In the genomic region with DNA sequence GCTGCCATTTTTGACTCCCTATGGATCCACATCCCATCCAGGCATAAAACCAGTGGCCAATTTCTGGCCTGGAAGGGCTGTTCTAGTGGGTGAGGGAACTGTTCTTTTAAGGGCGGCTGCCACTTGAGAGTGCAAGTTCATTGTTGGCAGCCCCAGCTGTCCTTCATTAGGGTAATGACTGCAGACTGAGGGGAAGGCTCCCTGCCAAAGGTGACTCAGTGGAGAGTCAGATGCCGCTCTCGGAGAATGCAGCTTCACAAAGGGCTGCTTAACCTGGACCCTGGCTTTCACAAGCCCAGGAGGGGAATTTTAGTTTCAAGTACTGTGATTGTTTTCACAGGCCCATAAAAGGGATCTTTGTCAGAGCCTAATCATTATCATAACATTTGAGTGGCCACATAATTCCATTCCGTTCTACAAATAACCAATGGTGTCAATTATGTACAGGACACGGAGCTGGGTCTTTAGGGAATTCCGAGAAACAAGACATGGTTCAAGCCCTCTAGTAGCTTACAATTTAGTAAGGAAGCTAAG, we compare ENCODE assay signal across 8 cellular contexts.
DNase-seq lines count a peak whose midpoint lies in the region; ATAC-seq lines count a peak whose summit lies in the region.

No MANE protein-coding gene starts in this region.

- H3K4me1 Mint-ChIP-seq in immature natural killer cell, result no peaks in the 10 kb centered on the region

- DNase-seq in AG20443 (ENCODE audit: low spot score) (peak; percentile 91), NCI-H1694 (lab: John Stamatoyannopoulos, UW) (peak; percentile 7), astrocyte of the hippocampus (ENCODE audit: low read depth, low spot score) (peak; percentile 99), kidney glomerular epithelial cell (lab: John Stamatoyannopoulos, UW) (peak; percentile 90), NCI-H1048 (lab: John Stamatoyannopoulos, UW) (no peak), immature natural killer cell (no peak)
- no peak for DNase-seq in activated CD4-positive, alpha-beta T cell treated with anti-CD3 and anti-CD28 coated beads for 4 hours

- H3K4me3 Mint-ChIP-seq in immature natural killer cell, result no peak overlapping the region

- no peak overlapping the region for H3K27ac Mint-ChIP-seq in immature natural killer cell

- peaks cover 3 to 21% (median 4%) of the 10 kb centered on the region in 3 donors for H3K27me3 Mint-ChIP-seq in immature natural killer cell (ENCODE audit: low read depth in 3 of 3)

- peaks cover 0 to 11% (median 0%) of the 10 kb centered on the region in 6 donors for H3K9me3 Mint-ChIP-seq in immature natural killer cell

- ATAC-seq in HG02852 (IDR thresholded peaks at IDR 0.05; ENCODE audit: unreplicated experiment), result no peak

- no peaks in the 10 kb centered on the region for H3K36me3 Mint-ChIP-seq in immature natural killer cell

Comparison
In these comparisons a context has a peak if more than half of its experiments do, and no peak if none do; other contexts are left out.
1. DNase-seq: peak in AG20443 (single experiment), NCI-H1694 (single experiment), astrocyte of the hippocampus (single experiment) and kidney glomerular epithelial cell (single experiment); none in NCI-H1048 (single experiment), activated CD4-positive, alpha-beta T cell treated with anti-CD3 and anti-CD28 coated beads for 4 hours (0 of 2) and immature natural killer cell (0 of 3).